In the genomic region with DNA sequence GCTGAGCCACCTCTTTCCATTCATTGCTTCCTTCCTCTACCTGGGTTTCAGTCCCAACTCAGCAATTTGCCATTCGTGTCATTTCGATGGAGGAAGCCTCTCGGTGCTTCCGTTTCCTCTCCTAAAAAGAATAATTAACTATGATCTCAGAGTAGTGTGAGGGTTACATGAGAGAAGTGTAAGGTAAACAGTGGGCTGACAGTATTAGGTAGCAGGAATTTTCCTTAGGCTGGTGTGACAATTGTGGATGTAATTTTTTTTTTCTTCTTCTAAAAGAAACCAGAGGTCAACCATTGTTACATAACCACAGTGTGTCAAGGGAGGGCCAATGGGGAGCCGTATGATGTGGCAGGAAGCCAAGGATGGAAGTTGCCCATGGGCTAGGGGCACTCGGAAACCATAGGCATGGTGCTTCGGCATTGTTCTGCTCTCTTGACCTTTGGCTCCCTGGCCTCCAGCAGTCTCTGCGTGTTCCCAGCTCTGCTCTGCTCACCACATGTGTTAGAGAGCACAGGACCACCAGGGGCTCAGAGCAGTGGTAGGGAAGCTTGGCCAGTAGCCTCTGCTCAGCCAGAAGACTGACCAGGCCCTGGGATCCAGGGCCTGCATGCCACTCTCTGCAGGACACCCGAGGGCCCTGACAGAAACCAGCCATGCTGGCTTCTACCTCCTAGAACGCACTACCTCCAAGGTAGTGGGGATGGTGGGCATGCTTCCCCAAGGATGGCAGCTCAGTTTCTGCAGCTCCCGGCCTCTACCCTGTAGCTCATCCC, we compare ENCODE assay signal across 1 cellular context.
A peak's percentile ranks its signal among the peaks of the same experiment; 100 is the strongest.
TF ChIP-seq lines count a peak whose summit lies in the region.

No MANE protein-coding gene starts in this region.

TF ChIP-seq in HepG2, 621 proteins besides CTCF, POLR2A, EP300 and RAD21 (continued from another document and continues in another):
- TF ChIP-seq, protein P1, sequence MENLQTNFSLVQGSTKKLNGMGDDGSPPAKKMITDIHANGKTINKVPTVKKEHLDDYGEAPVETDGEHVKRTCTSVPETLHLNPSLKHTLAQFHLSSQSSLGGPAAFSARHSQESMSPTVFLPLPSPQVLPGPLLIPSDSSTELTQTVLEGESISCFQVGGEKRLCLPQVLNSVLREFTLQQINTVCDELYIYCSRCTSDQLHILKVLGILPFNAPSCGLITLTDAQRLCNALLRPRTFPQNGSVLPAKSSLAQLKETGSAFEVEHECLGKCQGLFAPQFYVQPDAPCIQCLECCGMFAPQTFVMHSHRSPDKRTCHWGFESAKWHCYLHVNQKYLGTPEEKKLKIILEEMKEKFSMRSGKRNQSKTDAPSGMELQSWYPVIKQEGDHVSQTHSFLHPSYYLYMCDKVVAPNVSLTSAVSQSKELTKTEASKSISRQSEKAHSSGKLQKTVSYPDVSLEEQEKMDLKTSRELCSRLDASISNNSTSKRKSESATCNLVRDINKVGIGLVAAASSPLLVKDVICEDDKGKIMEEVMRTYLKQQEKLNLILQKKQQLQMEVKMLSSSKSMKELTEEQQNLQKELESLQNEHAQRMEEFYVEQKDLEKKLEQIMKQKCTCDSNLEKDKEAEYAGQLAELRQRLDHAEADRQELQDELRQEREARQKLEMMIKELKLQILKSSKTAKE (CRISPR knock-in tag; IDR thresholded peaks at IDR 0.05; ENCODE audit: borderline replicate concordance) = peak; percentile 54; the same call in 1 of the 2 replicates
- TF ChIP-seq MTA3 (CRISPR knock-in tag; IDR thresholded peaks at IDR 0.05) (no peak), FOXP1 (IDR thresholded peaks at IDR 0.05) (no peak), FOXP1 (CRISPR knock-in tag; IDR thresholded peaks at IDR 0.05) (peak; percentile 74), FIP1L1 (IDR thresholded peaks at IDR 0.05; ENCODE audit: borderline replicate concordance, insufficient read depth, low read depth, low read length) (no peak), ZNF136 (CRISPR knock-in tag; IDR thresholded peaks at IDR 0.05; ENCODE audit: low read depth) (peak; percentile 57; the same call in 1 of the 2 replicates), ZZZ3 (CRISPR knock-in tag; IDR thresholded peaks at IDR 0.05; ENCODE audit: borderline replicate concordance) (0 out of 2 replicates have a peak, but pooled peaks have one; percentile 52), ZNF260 (CRISPR knock-in tag; IDR thresholded peaks at IDR 0.05; ENCODE audit: borderline replicate concordance, low read depth) (no peak), SNAPC2 (CRISPR knock-in tag; IDR thresholded peaks at IDR 0.05) (peak; percentile 78), REL (CRISPR knock-in tag; conservative IDR thresholded peaks at IDR 0.05) (0 out of 2 replicates have a peak, but pooled peaks have one; percentile 40), ZNF639 (CRISPR knock-in tag; conservative IDR thresholded peaks at IDR 0.05) (peak; percentile 14; the same call in 1 of the 2 replicates), HMGXB4 (CRISPR knock-in tag; IDR thresholded peaks at IDR 0.05; ENCODE audit: borderline replicate concordance in 1 of 2, low read depth in 1 of 2) (peak; percentile 31 to 61; a peak in 1 of 4 replicates), ARHGAP35 (CRISPR knock-in tag; IDR thresholded peaks at IDR 0.05; ENCODE audit: borderline replicate concordance) (no peak), ZNF737 (CRISPR knock-in tag; IDR thresholded peaks at IDR 0.05; ENCODE audit: borderline replicate concordance) (no peak), DMAP1 (CRISPR knock-in tag; IDR thresholded peaks at IDR 0.05) (peak; percentile 94), PTBP1 (IDR thresholded peaks at IDR 0.05; ENCODE audit: low read depth, low read length, poor library complexity, severe bottlenecking) (no peak), PRMT3 (CRISPR knock-in tag; IDR thresholded peaks at IDR 0.05; ENCODE audit: borderline replicate concordance, low read depth) (no peak), ATF7 (IDR thresholded peaks at IDR 0.05) (no peak), ATF7 (CRISPR knock-in tag; IDR thresholded peaks at IDR 0.05) (peak; percentile 75; the same call in 1 of the 2 replicates), ZNF234 (CRISPR knock-in tag; conservative IDR thresholded peaks at IDR 0.05) (no peak), FOSL2 (CRISPR knock-in tag; IDR thresholded peaks at IDR 0.05) (peak; percentile 57; the same call in 1 of the 2 replicates), CBX5 (CRISPR knock-in tag; IDR thresholded peaks at IDR 0.05; ENCODE audit: borderline replicate concordance) (peak; percentile 29; the same call in 1 of the 2 replicates), RCOR2 (CRISPR knock-in tag; IDR thresholded peaks at IDR 0.05) (peak; percentile 85), NFKB2 (CRISPR knock-in tag; IDR thresholded peaks at IDR 0.05; ENCODE audit: borderline replicate concordance) (peak; percentile 69), SMARCC2 (IDR thresholded peaks at IDR 0.05) (peak; percentile 65; the same call in 1 of the 2 replicates), ATF1 (CRISPR knock-in tag; IDR thresholded peaks at IDR 0.05) (peak; percentile 46; the same call in 1 of the 2 replicates), STAT6 (CRISPR knock-in tag; IDR thresholded peaks at IDR 0.05; ENCODE audit: borderline replicate concordance) (0 out of 2 replicates have a peak, but pooled peaks have one; percentile 50), ZFX (CRISPR knock-in tag; IDR thresholded peaks at IDR 0.05; ENCODE audit: low read depth) (peak; percentile 91), ZNF777 (CRISPR knock-in tag; IDR thresholded peaks at IDR 0.05) (peak; percentile 21; the same call in 1 of the 2 replicates), ZNF121 (CRISPR knock-in tag; IDR thresholded peaks at IDR 0.05) (0 out of 2 replicates have a peak, but pooled peaks have one; percentile 31), ZBTB34 (CRISPR knock-in tag; IDR thresholded peaks at IDR 0.05) (peak; percentile 96), ZNF282 (IDR thresholded peaks at IDR 0.05; ENCODE audit: partially characterized antibody) (no peak), ZNF414 (CRISPR knock-in tag; IDR thresholded peaks at IDR 0.05) (peak; percentile 10; the same call in 1 of the 2 replicates)
- TF ChIP-seq, protein P2, sequence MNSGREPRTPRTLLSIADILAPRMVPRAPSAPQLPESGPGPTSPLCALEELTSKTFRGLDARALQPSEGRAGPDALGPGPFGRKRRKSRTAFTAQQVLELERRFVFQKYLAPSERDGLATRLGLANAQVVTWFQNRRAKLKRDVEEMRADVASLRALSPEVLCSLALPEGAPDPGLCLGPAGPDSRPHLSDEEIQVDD (CRISPR knock-in tag; IDR thresholded peaks at IDR 0.05; ENCODE audit: borderline replicate concordance) = 0 out of 2 replicates have a peak, but pooled peaks have one; percentile 73
- TF ChIP-seq, protein P3, sequence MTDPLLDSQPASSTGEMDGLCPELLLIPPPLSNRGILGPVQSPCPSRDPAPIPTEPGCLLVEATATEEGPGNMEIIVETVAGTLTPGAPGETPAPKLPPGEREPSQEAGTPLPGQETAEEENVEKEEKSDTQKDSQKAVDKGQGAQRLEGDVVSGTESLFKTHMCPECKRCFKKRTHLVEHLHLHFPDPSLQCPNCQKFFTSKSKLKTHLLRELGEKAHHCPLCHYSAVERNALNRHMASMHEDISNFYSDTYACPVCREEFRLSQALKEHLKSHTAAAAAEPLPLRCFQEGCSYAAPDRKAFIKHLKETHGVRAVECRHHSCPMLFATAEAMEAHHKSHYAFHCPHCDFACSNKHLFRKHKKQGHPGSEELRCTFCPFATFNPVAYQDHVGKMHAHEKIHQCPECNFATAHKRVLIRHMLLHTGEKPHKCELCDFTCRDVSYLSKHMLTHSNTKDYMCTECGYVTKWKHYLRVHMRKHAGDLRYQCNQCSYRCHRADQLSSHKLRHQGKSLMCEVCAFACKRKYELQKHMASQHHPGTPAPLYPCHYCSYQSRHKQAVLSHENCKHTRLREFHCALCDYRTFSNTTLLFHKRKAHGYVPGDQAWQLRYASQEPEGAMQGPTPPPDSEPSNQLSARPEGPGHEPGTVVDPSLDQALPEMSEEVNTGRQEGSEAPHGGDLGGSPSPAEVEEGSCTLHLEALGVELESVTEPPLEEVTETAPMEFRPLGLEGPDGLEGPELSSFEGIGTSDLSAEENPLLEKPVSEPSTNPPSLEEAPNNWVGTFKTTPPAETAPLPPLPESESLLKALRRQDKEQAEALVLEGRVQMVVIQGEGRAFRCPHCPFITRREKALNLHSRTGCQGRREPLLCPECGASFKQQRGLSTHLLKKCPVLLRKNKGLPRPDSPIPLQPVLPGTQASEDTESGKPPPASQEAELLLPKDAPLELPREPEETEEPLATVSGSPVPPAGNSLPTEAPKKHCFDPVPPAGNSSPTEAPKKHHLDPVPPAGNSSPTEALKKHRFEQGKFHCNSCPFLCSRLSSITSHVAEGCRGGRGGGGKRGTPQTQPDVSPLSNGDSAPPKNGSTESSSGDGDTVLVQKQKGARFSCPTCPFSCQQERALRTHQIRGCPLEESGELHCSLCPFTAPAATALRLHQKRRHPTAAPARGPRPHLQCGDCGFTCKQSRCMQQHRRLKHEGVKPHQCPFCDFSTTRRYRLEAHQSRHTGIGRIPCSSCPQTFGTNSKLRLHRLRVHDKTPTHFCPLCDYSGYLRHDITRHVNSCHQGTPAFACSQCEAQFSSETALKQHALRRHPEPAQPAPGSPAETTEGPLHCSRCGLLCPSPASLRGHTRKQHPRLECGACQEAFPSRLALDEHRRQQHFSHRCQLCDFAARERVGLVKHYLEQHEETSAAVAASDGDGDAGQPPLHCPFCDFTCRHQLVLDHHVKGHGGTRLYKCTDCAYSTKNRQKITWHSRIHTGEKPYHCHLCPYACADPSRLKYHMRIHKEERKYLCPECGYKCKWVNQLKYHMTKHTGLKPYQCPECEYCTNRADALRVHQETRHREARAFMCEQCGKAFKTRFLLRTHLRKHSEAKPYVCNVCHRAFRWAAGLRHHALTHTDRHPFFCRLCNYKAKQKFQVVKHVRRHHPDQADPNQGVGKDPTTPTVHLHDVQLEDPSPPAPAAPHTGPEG (CRISPR knock-in tag; IDR thresholded peaks at IDR 0.05) = peak; percentile 61; the same call in 1 of the 2 replicates
- TF ChIP-seq, protein P4, sequence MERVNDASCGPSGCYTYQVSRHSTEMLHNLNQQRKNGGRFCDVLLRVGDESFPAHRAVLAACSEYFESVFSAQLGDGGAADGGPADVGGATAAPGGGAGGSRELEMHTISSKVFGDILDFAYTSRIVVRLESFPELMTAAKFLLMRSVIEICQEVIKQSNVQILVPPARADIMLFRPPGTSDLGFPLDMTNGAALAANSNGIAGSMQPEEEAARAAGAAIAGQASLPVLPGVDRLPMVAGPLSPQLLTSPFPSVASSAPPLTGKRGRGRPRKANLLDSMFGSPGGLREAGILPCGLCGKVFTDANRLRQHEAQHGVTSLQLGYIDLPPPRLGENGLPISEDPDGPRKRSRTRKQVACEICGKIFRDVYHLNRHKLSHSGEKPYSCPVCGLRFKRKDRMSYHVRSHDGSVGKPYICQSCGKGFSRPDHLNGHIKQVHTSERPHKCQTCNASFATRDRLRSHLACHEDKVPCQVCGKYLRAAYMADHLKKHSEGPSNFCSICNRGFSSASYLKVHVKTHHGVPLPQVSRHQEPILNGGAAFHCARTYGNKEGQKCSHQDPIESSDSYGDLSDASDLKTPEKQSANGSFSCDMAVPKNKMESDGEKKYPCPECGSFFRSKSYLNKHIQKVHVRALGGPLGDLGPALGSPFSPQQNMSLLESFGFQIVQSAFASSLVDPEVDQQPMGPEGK (CRISPR knock-in tag; IDR thresholded peaks at IDR 0.05) = peak; percentile 89
